In genomic region chr20:33899106-33899505, GRCh38 we compare ENCODE assay signal across 20 cellular contexts.
"Had no signal": no experiment of that assay in that cellular context is flagged by ENCODE, and none has a peak within 500 bp of the region (broad histone marks: within the 10 kb centered on the region; RNA-seq: fewer than 3 reads in every experiment).

No MANE protein-coding gene starts in this region.

- H3K36me3 ChIP-seq: left lung, spleen, tibial artery, upper lobe of right lung, uterus had no signal

- H3K9me3 ChIP-seq: left lung, mucosa of descending colon, psoas muscle, spleen, testis, tibial artery, upper lobe of right lung, uterus had no signal

- H3K27ac ChIP-seq: dorsolateral prefrontal cortex, left lung, psoas muscle, skin epidermis, spleen, testis, tibial artery, upper lobe of right lung, uterus had no signal

- H3K4me1 ChIP-seq: left lung, psoas muscle, spleen, testis, upper lobe of right lung, uterus had no signal

- DNase-seq: dorsolateral prefrontal cortex; effector CD4-positive, alpha-beta T cell; left cardiac atrium; left lung; mesenchymal stem cell; mucosa of descending colon; naive B cell; nucleus accumbens; psoas muscle; right cardiac atrium; spleen; stimulated activated CD4-positive, alpha-beta T cell treated with anti-CD3 and anti-CD28 coated beads, Interleukin-4, amount 100 ng/mL, for 4 hours; stimulated activated naive CD8-positive, alpha-beta T cell treated with anti-CD3 and anti-CD28 coated beads, Interleukin-15, Interleukin-2, amounts not matched to agents 100 U/mL and 50 U/mL, for 24 hours; substantia nigra; testis; tibial artery; upper lobe of right lung; uterus had no signal

- H3K4me3 ChIP-seq: dorsolateral prefrontal cortex, left lung, mucosa of descending colon, psoas muscle, skin epidermis, spleen, testis, tibial artery, upper lobe of right lung, uterus had no signal

- ATAC-seq: left cardiac atrium; left lung; mucosa of descending colon; psoas muscle; right cardiac atrium; stimulated activated memory B cell treated with anti-CD40 and anti-IgM and Interleukin-4, amounts not matched to agents 10 μg/mL and 1 μg/mL and 100 μg/mL, for 72 hours; stimulated activated naive CD8-positive, alpha-beta T cell treated with anti-CD3 and anti-CD28 coated beads, Interleukin-15, Interleukin-2, amounts not matched to agents 100 U/mL and 50 U/mL, for 24 hours; upper lobe of right lung had no signal

- H3K27me3 ChIP-seq: testis, tibial artery, upper lobe of right lung, uterus had no signal
